ENCODE assay signal across 8 cellular contexts in the genomic region with DNA sequence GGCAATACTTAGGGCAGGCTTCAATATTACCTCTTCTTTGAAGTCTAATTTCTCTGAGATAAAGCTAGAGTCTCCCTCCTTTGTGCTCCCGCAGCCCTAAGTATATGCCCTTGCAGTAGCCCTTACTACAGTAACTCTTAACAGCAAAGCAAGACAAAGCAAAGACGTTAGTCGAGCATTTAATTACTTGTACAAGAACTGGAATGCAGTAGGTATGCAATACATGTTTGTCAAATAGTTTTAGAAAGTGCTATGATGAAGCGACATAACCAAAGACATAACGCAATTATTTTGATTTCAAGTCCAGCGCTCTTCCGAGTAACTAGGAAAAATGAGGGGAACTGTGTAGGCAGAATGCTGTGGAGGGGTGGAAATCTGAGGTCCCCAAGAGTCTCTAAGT. TPM values are rescaled to one million over a fixed set of nuclear protein-coding genes. Genes with fewer than 3 reads are reported as not detected.
A peak's percentile ranks its signal among the peaks of the same experiment; 100 is the strongest.
DNase-seq lines count a peak whose midpoint lies in the region; ATAC-seq, FAIRE-seq and TF ChIP-seq lines count a peak whose summit lies in the region.

No MANE protein-coding gene starts in this region.

- H3K4me3 Mint-ChIP-seq in CD4-positive, alpha-beta T cell, result no peak overlapping the region
- H3K4me3 Mint-ChIP-seq in activated CD4-positive, alpha-beta memory T cell treated with anti-CD3 and anti-CD28 coated beads for 36 hours, result no peak overlapping the region
- no peak overlapping the region for H3K4me3 Mint-ChIP-seq in activated T-helper 1 cell treated with anti-CD3 and anti-CD28 coated beads, Interleukin-12 subunit alpha, Interleukin-12 subunit beta, Interleukin-2, Interleukin-4 antibody, amounts not matched to agents 30 ng/mL and 10 ng/mL and 1 ng/mL, durations not matched to agents 14 hours and 24 hours and 36 hours

- TF ChIP-seq CTCF in SK-N-SH (IDR thresholded peaks at IDR 0.05) (no peak), bronchial epithelial cell (IDR thresholded peaks at IDR 0.05; ENCODE audit: insufficient read depth, low read length, severe bottlenecking) (no peak), lower lobe of right lung (IDR thresholded peaks at IDR 0.05) (no peak), upper lobe of right lung (IDR thresholded peaks at IDR 0.05) (no peak)
- TF ChIP-seq CTCF in CD4-positive, alpha-beta T cell (IDR thresholded peaks at IDR 0.05), result no peak

- POLR2A ChIA-PET in SK-N-SH (lab: Yijun Ruan, JAX), result interaction anchor here (2.0 kb wide), 1 partner anchor 83 kb away, joined by 11 read pairs; a partner anchor contains a TSS
- POLR2A ChIA-PET in CD4-positive, alpha-beta T cell (lab: Charles Lee), result interaction anchor here (1.1 to 3.7 kb wide), 5 partner anchors 7 to 83 kb away, joined by 3 to 75 read pairs (median 21); a partner anchor contains a TSS
- POLR2A ChIA-PET in activated CD4-positive, alpha-beta memory T cell treated with anti-CD3 and anti-CD28 coated beads for 36 hours (lab: Charles Lee), result interaction anchor here (2.0 to 3.2 kb wide), 4 partner anchors 82 to 107 kb away, joined by 5 to 32 read pairs (median 18); a partner anchor contains a TSS

- H3K9me3 Mint-ChIP-seq in CD4-positive, alpha-beta T cell, result no peaks in the 10 kb centered on the region
- H3K9me3 Mint-ChIP-seq in activated CD4-positive, alpha-beta memory T cell treated with anti-CD3 and anti-CD28 coated beads for 36 hours, result no peaks in the 10 kb centered on the region
- no peaks in the 10 kb centered on the region for H3K9me3 Mint-ChIP-seq in activated T-helper 1 cell treated with anti-CD3 and anti-CD28 coated beads, Interleukin-12 subunit alpha, Interleukin-12 subunit beta, Interleukin-2, Interleukin-4 antibody, amounts not matched to agents 30 ng/mL and 10 ng/mL and 1 ng/mL, durations not matched to agents 14 hours and 24 hours and 36 hours

- H3K9ac ChIP-seq in SK-N-SH, result peak overlapping the region; percentile 88

- no peak for ATAC-seq in SK-N-SH treated with all-trans-retinoic acid at 6 μM for 48 hours
- no peak for ATAC-seq in lower lobe of right lung
- no peak for ATAC-seq in upper lobe of right lung
- no peak for ATAC-seq in CD4-positive, alpha-beta T cell (ENCODE audit: poor library complexity)

- H3K4me1 ChIP-seq in SK-N-SH (ENCODE audit: control insufficient read depth in 1 of 2, insufficient read depth in 2 of 2, low read depth in 1 of 2, low read length in 1 of 2), result peaks cover 4 to 12% of the 10 kb centered on the region in 2 experiments; a peak in 2 of 4 replicates
- peaks cover 31% of the 10 kb centered on the region for H3K4me1 ChIP-seq in lower lobe of right lung
- peaks cover 28% of the 10 kb centered on the region for H3K4me1 ChIP-seq in upper lobe of right lung

- peaks cover 19% of the 10 kb centered on the region for H3K36me3 Mint-ChIP-seq in CD4-positive, alpha-beta T cell (ENCODE audit: low read depth)
- H3K36me3 Mint-ChIP-seq in activated CD4-positive, alpha-beta memory T cell treated with anti-CD3 and anti-CD28 coated beads for 36 hours, result peaks cover 7% of the 10 kb centered on the region
- peaks cover 9% of the 10 kb centered on the region for H3K36me3 Mint-ChIP-seq in activated T-helper 1 cell treated with anti-CD3 and anti-CD28 coated beads, Interleukin-12 subunit alpha, Interleukin-12 subunit beta, Interleukin-2, Interleukin-4 antibody, amounts not matched to agents 30 ng/mL and 10 ng/mL and 1 ng/mL, durations not matched to agents 14 hours and 24 hours and 36 hours (ENCODE audit: low read depth)

- no peaks in the 10 kb centered on the region for H3K27me3 ChIP-seq in SK-N-SH (ENCODE audit: insufficient read depth)
- H3K27me3 ChIP-seq in bronchial epithelial cell (ENCODE audit: control insufficient read depth, insufficient read depth, low read length), result no peaks in the 10 kb centered on the region
- H3K27me3 ChIP-seq in lower lobe of right lung (ENCODE audit: low read depth), result no peaks in the 10 kb centered on the region
- no peaks in the 10 kb centered on the region for H3K27me3 ChIP-seq in upper lobe of right lung
- H3K27me3 ChIP-seq in CD4-positive, alpha-beta T cell (ENCODE audit: control insufficient read depth, insufficient read depth, low read length), result no peaks in the 10 kb centered on the region

- H3K79me2 ChIP-seq in SK-N-SH (ENCODE audit: insufficient read depth), result peaks cover 81% of the 10 kb centered on the region

- intact Hi-C loops in lower lobe of right lung (cut with DNase I) (no loop called here), upper lobe of right lung (cut with DNase I) (no loop called here)
- intact Hi-C loops in CD4-positive, alpha-beta T cell (cut with DNase I, micrococcal nuclease), result loop anchor here (5.0 to 10.0 kb wide), 9 partner anchors 82 to 1903 kb away; a partner anchor contains a TSS
- intact Hi-C loops in activated CD4-positive, alpha-beta memory T cell treated with anti-CD3 and anti-CD28 coated beads for 36 hours (cut with micrococcal nuclease), result loop anchor here (5.0 kb wide), 2 partner anchors 157 to 308 kb away; a partner anchor contains a TSS
- intact Hi-C loops in activated T-helper 1 cell treated with anti-CD3 and anti-CD28 coated beads, Interleukin-12 subunit alpha, Interleukin-12 subunit beta, Interleukin-2, Interleukin-4 antibody, amounts not matched to agents 30 ng/mL and 10 ng/mL and 1 ng/mL, durations not matched to agents 14 hours and 24 hours and 36 hours (cut with micrococcal nuclease), result loop anchor here (5.0 kb wide), 2 partner anchors 433 to 1447 kb away; a partner anchor contains a TSS

- TF ChIP-seq RAD21 in SK-N-SH (IDR thresholded peaks at IDR 0.05; ENCODE audit: low read length), result no peak

- CTCF ChIA-PET in SK-N-SH (lab: Yijun Ruan, JAX), result interaction anchor here (0.7 to 10.1 kb wide), 12 partner anchors 9 to 590 kb away, joined by 3 to 75 read pairs (median 4); a partner anchor contains a TSS
- CTCF ChIA-PET in CD4-positive, alpha-beta T cell (lab: Charles Lee), result interaction anchor here (1.0 kb wide), 2 partner anchors 51 to 731 kb away, joined by 3 read pairs; no protein-coding TSS in a partner anchor
- CTCF ChIA-PET in activated CD4-positive, alpha-beta memory T cell treated with anti-CD3 and anti-CD28 coated beads for 36 hours (lab: Charles Lee), result interaction anchor here (0.9 to 3.8 kb wide), 7 partner anchors 12 to 309 kb away, joined by 4 to 29 read pairs (median 11); no protein-coding TSS in a partner anchor

- peak overlapping the region; percentile 60 to 84; a peak in 3 of 4 replicates for H3K27ac ChIP-seq in SK-N-SH (ENCODE audit: low read depth in 2 of 2, low read length in 1 of 2)
- peak overlapping the region; percentile 94 for H3K27ac ChIP-seq in lower lobe of right lung
- peak overlapping the region; percentile 94 for H3K27ac ChIP-seq in upper lobe of right lung
- no peak overlapping the region for H3K27ac ChIP-seq in CD4-positive, alpha-beta T cell (ENCODE audit: low read depth, low read length)

- H2AFZ ChIP-seq in SK-N-SH (ENCODE audit: low read depth), result peak overlapping the region; percentile 68; the same call in 1 of the 2 replicates

- peak overlapping the region; percentile 77 to 91 for H3K4me3 ChIP-seq in SK-N-SH (ENCODE audit: low read depth in 2 of 2, low read length in 1 of 2)
- H3K4me3 ChIP-seq in bronchial epithelial cell (ENCODE audit: low read depth, low read length), result peak overlapping the region; percentile 89
- H3K4me3 ChIP-seq in lower lobe of right lung, result peak overlapping the region; percentile 98
- peak overlapping the region; percentile 88 for H3K4me3 ChIP-seq in upper lobe of right lung

- peaks cover 26% of the 10 kb centered on the region for H3K4me1 Mint-ChIP-seq in CD4-positive, alpha-beta T cell (ENCODE audit: low read depth)
- peaks cover 25% of the 10 kb centered on the region for H3K4me1 Mint-ChIP-seq in activated CD4-positive, alpha-beta memory T cell treated with anti-CD3 and anti-CD28 coated beads for 36 hours (ENCODE audit: low read depth)
- peaks cover 20% of the 10 kb centered on the region for H3K4me1 Mint-ChIP-seq in activated T-helper 1 cell treated with anti-CD3 and anti-CD28 coated beads, Interleukin-12 subunit alpha, Interleukin-12 subunit beta, Interleukin-2, Interleukin-4 antibody, amounts not matched to agents 30 ng/mL and 10 ng/mL and 1 ng/mL, durations not matched to agents 14 hours and 24 hours and 36 hours (ENCODE audit: low read depth)

- H3K36me3 ChIP-seq in SK-N-SH (replicated peaks in 1 of 2; ENCODE audit: control insufficient read depth in 1 of 2, insufficient read depth in 2 of 2, low read length in 1 of 2), result peaks cover 8 to 19% of the 10 kb centered on the region in 2 experiments
- no peaks in the 10 kb centered on the region for H3K36me3 ChIP-seq in bronchial epithelial cell (ENCODE audit: control insufficient read depth, insufficient read depth, low read length)
- H3K36me3 ChIP-seq in lower lobe of right lung, result peaks cover 19% of the 10 kb centered on the region
- H3K36me3 ChIP-seq in upper lobe of right lung, result peaks cover 14% of the 10 kb centered on the region

- DNase-seq in SK-N-SH (no peak), bronchial epithelial cell (ENCODE audit: low read depth) (no peak), lower lobe of right lung (no peak), upper lobe of right lung (no peak)
- DNase-seq in CD4-positive, alpha-beta T cell, result no peak
- DNase-seq in activated CD4-positive, alpha-beta memory T cell treated with anti-CD3 and anti-CD28 coated beads for 36 hours, result no peak
- DNase-seq in activated T-helper 1 cell treated with anti-CD3 and anti-CD28 coated beads, Interleukin-12 subunit alpha, Interleukin-12 subunit beta, Interleukin-2, Interleukin-4 antibody, amounts not matched to agents 30 ng/mL and 10 ng/mL and 1 ng/mL, durations not matched to agents 14 hours and 24 hours and 36 hours (ENCODE audit: low spot score), result no peak

- H3K27me3 Mint-ChIP-seq in CD4-positive, alpha-beta T cell, result no peaks in the 10 kb centered on the region
- H3K27me3 Mint-ChIP-seq in activated CD4-positive, alpha-beta memory T cell treated with anti-CD3 and anti-CD28 coated beads for 36 hours, result no peaks in the 10 kb centered on the region
- H3K27me3 Mint-ChIP-seq in activated T-helper 1 cell treated with anti-CD3 and anti-CD28 coated beads, Interleukin-12 subunit alpha, Interleukin-12 subunit beta, Interleukin-2, Interleukin-4 antibody, amounts not matched to agents 30 ng/mL and 10 ng/mL and 1 ng/mL, durations not matched to agents 14 hours and 24 hours and 36 hours (ENCODE audit: insufficient read depth), result no peaks in the 10 kb centered on the region

- peaks cover 15% of the 10 kb centered on the region for H4K20me1 ChIP-seq in SK-N-SH (ENCODE audit: insufficient read depth)

- H3F3A ChIP-seq in SK-N-SH (replicated peaks; ENCODE audit: insufficient read depth), result peaks cover 14% of the 10 kb centered on the region

- H3K9me2 ChIP-seq in SK-N-SH, result no peaks in the 10 kb centered on the region

- peak overlapping the region; percentile 87 for H3K4me2 ChIP-seq in SK-N-SH

- H3K9me3 ChIP-seq in SK-N-SH (no peaks in the 10 kb centered on the region), lower lobe of right lung (no peaks in the 10 kb centered on the region), upper lobe of right lung (no peaks in the 10 kb centered on the region)
- H3K9me3 ChIP-seq in CD4-positive, alpha-beta T cell (ENCODE audit: control insufficient read depth, low read length), result no peaks in the 10 kb centered on the region

- no peak for FAIRE-seq in bronchial epithelial cell (lab: Jason Lieb, UNC)

- TF ChIP-seq EP300 in SK-N-SH (IDR thresholded peaks at IDR 0.05; ENCODE audit: borderline replicate concordance in 1 of 2, low read depth in 1 of 2, low read length in 1 of 2), result no peak

- no peak overlapping the region for H3K27ac Mint-ChIP-seq in CD4-positive, alpha-beta T cell
- no peak overlapping the region for H3K27ac Mint-ChIP-seq in activated CD4-positive, alpha-beta memory T cell treated with anti-CD3 and anti-CD28 coated beads for 36 hours
- H3K27ac Mint-ChIP-seq in activated T-helper 1 cell treated with anti-CD3 and anti-CD28 coated beads, Interleukin-12 subunit alpha, Interleukin-12 subunit beta, Interleukin-2, Interleukin-4 antibody, amounts not matched to agents 30 ng/mL and 10 ng/mL and 1 ng/mL, durations not matched to agents 14 hours and 24 hours and 36 hours, result no peak overlapping the region

- WGBS in SK-N-SH (ENCODE audit: low lambda C conversion rate), result 6% methylated on average over 7 of the region's 7 CpGs

RNA-seq across cellular contexts. Expression of a gene that starts 1.6 kb away (rescaled TPM):
- polyA plus RNA-seq in SK-N-SH (2012; rRNA removed), result 64.3 and 66.8 TPM in 2 replicates
- polyA plus RNA-seq in SK-N-SH (2012; cell fraction: cytosol; rRNA removed), result 34.2 and 43.5 TPM in 2 replicates
- 174 and 250 TPM in 2 replicates for polyA plus RNA-seq in SK-N-SH (2012; cell fraction: nucleus; rRNA removed)
- total RNA-seq in bronchial epithelial cell (15.8 and 16.5 TPM in 2 replicates), lower lobe of right lung (24.4 TPM), upper lobe of right lung (22.3 TPM)
- 10 to 100 TPM; 17.6 to 20.9 TPM for total RNA-seq in CD4-positive, alpha-beta T cell
- 10 to 100 TPM; 32.0 to 34.8 TPM for total RNA-seq in activated CD4-positive, alpha-beta memory T cell treated with anti-CD3 and anti-CD28 coated beads for 36 hours
- total RNA-seq in activated T-helper 1 cell treated with anti-CD3 and anti-CD28 coated beads, Interleukin-12 subunit alpha, Interleukin-12 subunit beta, Interleukin-2, Interleukin-4 antibody, amounts not matched to agents 30 ng/mL and 10 ng/mL and 1 ng/mL, durations not matched to agents 14 hours and 24 hours and 36 hours, result 44.9 and 51.4 TPM in 2 replicates

RNA-seq across cellular contexts. Expression of a gene that starts 1.8 kb away (rescaled TPM):
- 2.6 and 3.6 TPM in 2 replicates for polyA plus RNA-seq in SK-N-SH (2012; rRNA removed)
- 5.1 and 7.3 TPM in 2 replicates for polyA plus RNA-seq in SK-N-SH (2012; cell fraction: cytosol; rRNA removed)
- 1.6 and 4.8 TPM in 2 replicates for polyA plus RNA-seq in SK-N-SH (2012; cell fraction: nucleus; rRNA removed)
- total RNA-seq in bronchial epithelial cell (3.8 and 9.0 TPM in 2 replicates), lower lobe of right lung (5.6 TPM), upper lobe of right lung (6.1 TPM)
- 10 to 100 TPM; 23.1 to 23.9 TPM for total RNA-seq in CD4-positive, alpha-beta T cell
- 1 to 10 TPM; 5.6 to 7.6 TPM for total RNA-seq in activated CD4-positive, alpha-beta memory T cell treated with anti-CD3 and anti-CD28 coated beads for 36 hours
- 6.4 and 7.6 TPM in 2 replicates for total RNA-seq in activated T-helper 1 cell treated with anti-CD3 and anti-CD28 coated beads, Interleukin-12 subunit alpha, Interleukin-12 subunit beta, Interleukin-2, Interleukin-4 antibody, amounts not matched to agents 30 ng/mL and 10 ng/mL and 1 ng/mL, durations not matched to agents 14 hours and 24 hours and 36 hours

RNA-seq across cellular contexts. Expression of a gene that starts 19.5 kb away (rescaled TPM):
- 0.05 and 0.08 TPM in 2 replicates for polyA plus RNA-seq in SK-N-SH (2012; rRNA removed)
- 0.04 and 0.07 TPM in 2 replicates for polyA plus RNA-seq in SK-N-SH (2012; cell fraction: cytosol; rRNA removed)
- polyA plus RNA-seq in SK-N-SH (2012; cell fraction: nucleus; rRNA removed), result 0.21 and 0.25 TPM in 2 replicates
- under 0.01 TPM in 2 replicates for total RNA-seq in bronchial epithelial cell
- total RNA-seq in lower lobe of right lung, result not detected
- not detected for total RNA-seq in upper lobe of right lung
- 1 to 10 TPM in 1 of 2 experiments, under 1 TPM in 1; 0.60 to 1.1 TPM for total RNA-seq in CD4-positive, alpha-beta T cell
- total RNA-seq in activated CD4-positive, alpha-beta memory T cell treated with anti-CD3 and anti-CD28 coated beads for 36 hours, result under 1 TPM; 0.15 to 0.33 TPM
- 0.12 and 0.29 TPM in 2 replicates for total RNA-seq in activated T-helper 1 cell treated with anti-CD3 and anti-CD28 coated beads, Interleukin-12 subunit alpha, Interleukin-12 subunit beta, Interleukin-2, Interleukin-4 antibody, amounts not matched to agents 30 ng/mL and 10 ng/mL and 1 ng/mL, durations not matched to agents 14 hours and 24 hours and 36 hours

RNA-seq across cellular contexts. Expression of a gene that starts 25.2 kb away (rescaled TPM):
- polyA plus RNA-seq in SK-N-SH (2012; rRNA removed), result not detected in 2 replicates
- not detected in 2 replicates for polyA plus RNA-seq in SK-N-SH (2012; cell fraction: cytosol; rRNA removed)
- not detected in 2 replicates for polyA plus RNA-seq in SK-N-SH (2012; cell fraction: nucleus; rRNA removed)
- not detected in 2 replicates for total RNA-seq in bronchial epithelial cell
- not detected for total RNA-seq in lower lobe of right lung
- total RNA-seq in upper lobe of right lung, result not detected
- total RNA-seq in CD4-positive, alpha-beta T cell, result not detected
- total RNA-seq in activated CD4-positive, alpha-beta memory T cell treated with anti-CD3 and anti-CD28 coated beads for 36 hours, result not detected
- total RNA-seq in activated T-helper 1 cell treated with anti-CD3 and anti-CD28 coated beads, Interleukin-12 subunit alpha, Interleukin-12 subunit beta, Interleukin-2, Interleukin-4 antibody, amounts not matched to agents 30 ng/mL and 10 ng/mL and 1 ng/mL, durations not matched to agents 14 hours and 24 hours and 36 hours, result not detected in 2 replicates

RNA-seq across cellular contexts. Expression of a gene that starts 51.7 kb away (rescaled TPM):
- 10.4 and 13.4 TPM in 2 replicates for polyA plus RNA-seq in SK-N-SH (2012; rRNA removed)
- 9.8 and 10.9 TPM in 2 replicates for polyA plus RNA-seq in SK-N-SH (2012; cell fraction: cytosol; rRNA removed)
- polyA plus RNA-seq in SK-N-SH (2012; cell fraction: nucleus; rRNA removed), result 18.7 and 27.2 TPM in 2 replicates
- total RNA-seq in bronchial epithelial cell (5.3 and 6.3 TPM in 2 replicates), lower lobe of right lung (15.2 TPM), upper lobe of right lung (18.2 TPM)
- 1 to 10 TPM; 4.4 to 5.0 TPM for total RNA-seq in CD4-positive, alpha-beta T cell
- total RNA-seq in activated CD4-positive, alpha-beta memory T cell treated with anti-CD3 and anti-CD28 coated beads for 36 hours, result 1 to 10 TPM; 3.4 to 4.5 TPM
- total RNA-seq in activated T-helper 1 cell treated with anti-CD3 and anti-CD28 coated beads, Interleukin-12 subunit alpha, Interleukin-12 subunit beta, Interleukin-2, Interleukin-4 antibody, amounts not matched to agents 30 ng/mL and 10 ng/mL and 1 ng/mL, durations not matched to agents 14 hours and 24 hours and 36 hours, result 3.4 and 3.7 TPM in 2 replicates

Comparison
In these comparisons a context has a peak if more than half of its experiments do, and no peak if none do; other contexts are left out.
1. intact Hi-C loops: an anchor here in CD4-positive, alpha-beta T cell (5.0 to 10.0 kb wide), activated CD4-positive, alpha-beta memory T cell treated with anti-CD3 and anti-CD28 coated beads for 36 hours (5.0 kb wide) and activated T-helper 1 cell treated with anti-CD3 and anti-CD28 coated beads, Interleukin-12 subunit alpha, Interleukin-12 subunit beta, Interleukin-2, Interleukin-4 antibody, amounts not matched to agents 30 ng/mL and 10 ng/mL and 1 ng/mL, durations not matched to agents 14 hours and 24 hours and 36 hours (5.0 kb wide); none called in lower lobe of right lung and upper lobe of right lung.